In genomic region chr11:102046841-102047240, GRCh38 we compare ENCODE assay signal across 9 cellular contexts. TPM values are rescaled to one million over a fixed set of nuclear protein-coding genes. Genes with fewer than 3 reads are reported as not detected.
DNase-seq lines count a peak whose midpoint lies in the region; ATAC-seq and TF ChIP-seq lines count a peak whose summit lies in the region.
"Had no signal": no experiment of that assay in that cellular context is flagged by ENCODE, and none has a peak within 500 bp of the region (broad histone marks: within the 10 kb centered on the region; RNA-seq: fewer than 3 reads in every experiment).

No MANE protein-coding gene starts in this region.

- POLR2A ChIA-PET in CD4-positive, alpha-beta memory T cell (lab: Charles Lee; ENCODE audit: partially characterized antibody), result no interaction called here

- no peak overlapping the region for H3K27ac ChIP-seq in CD4-positive, alpha-beta memory T cell (ENCODE audit: low read depth, low read length)
- H3K27ac ChIP-seq in RWPE2 (ENCODE audit: poor library complexity, severe bottlenecking) (no peak overlapping the region), esophagus squamous epithelium (peak overlapping the region; percentile 58 to 78 (median 68))

- peaks cover 4 to 11% (median 7%) of the 10 kb centered on the region in 4 donors for H3K4me1 Mint-ChIP-seq in CD4-positive, alpha-beta memory T cell
- peaks cover 9% of the 10 kb centered on the region for H3K4me1 Mint-ChIP-seq in osteocyte (ENCODE audit: unreplicated experiment)

- no peaks in the 10 kb centered on the region for H3K27me3 ChIP-seq in CD4-positive, alpha-beta memory T cell (ENCODE audit: insufficient read depth, low read length)
- H3K27me3 ChIP-seq in RWPE2 (ENCODE audit: insufficient read depth, poor library complexity, severe bottlenecking), result no peaks in the 10 kb centered on the region
- peaks cover 0 to 17% (median 0%) of the 10 kb centered on the region in 4 donors for H3K27me3 ChIP-seq in esophagus squamous epithelium

- H3K27ac Mint-ChIP-seq in CD4-positive, alpha-beta memory T cell, result no peak overlapping the region
- H3K27ac Mint-ChIP-seq in osteocyte (ENCODE audit: unreplicated experiment), result peak overlapping the region; percentile 95

- CTCF ChIA-PET in CD4-positive, alpha-beta memory T cell (lab: Charles Lee; ENCODE audit: partially characterized antibody), result no interaction called here

- H3K36me3 Mint-ChIP-seq in CD4-positive, alpha-beta memory T cell, result no peaks in the 10 kb centered on the region
- no peaks in the 10 kb centered on the region for H3K36me3 Mint-ChIP-seq in osteocyte (ENCODE audit: unreplicated experiment)

- TF ChIP-seq CTCF in RWPE2 (IDR thresholded peaks at IDR 0.05; ENCODE audit: poor library complexity, severe bottlenecking), result no peak
- no peak for TF ChIP-seq CTCF in esophagus squamous epithelium (IDR thresholded peaks at IDR 0.05)
- TF ChIP-seq CTCF in osteocyte (IDR thresholded peaks at IDR 0.05), result no peak

- peaks cover 11% of the 10 kb centered on the region for H3K4me1 ChIP-seq in CD4-positive, alpha-beta memory T cell (ENCODE audit: insufficient read depth, low read length)
- H3K4me1 ChIP-seq in RWPE2 (ENCODE audit: insufficient read depth, poor library complexity, severe bottlenecking) (no peaks in the 10 kb centered on the region), esophagus squamous epithelium (peaks cover 0 to 17% (median 0%) of the 10 kb centered on the region in 3 donors)

- no peak for TF ChIP-seq POLR2A in esophagus squamous epithelium (IDR thresholded peaks at IDR 0.05)

- DNase-seq in CD4-positive, alpha-beta memory T cell, result no peak
- DNase-seq in RWPE2 (ENCODE audit: low spot score) (no peak), esophagus squamous epithelium (lab: John Stamatoyannopoulos, UW) (no peak), osteocyte (ENCODE audit: extremely low spot score, unreplicated experiment) (no peak), NCI-H69 (lab: John Stamatoyannopoulos, UW) (no peak), NCI-H2171 treated with DMSO at 0.1 percent for 48 hours (lab: John Stamatoyannopoulos, UW) (no peak)
- DNase-seq in activated CD4-positive, alpha-beta T cell treated with anti-CD3 and anti-CD28 coated beads for 4 hours, result no peak
- DNase-seq in activated CD8-positive, alpha-beta memory T cell treated with anti-CD3 and anti-CD28 coated beads, Interleukin-2, amount 50 U/mL, for 4 hours, result no peak
- DNase-seq: SHP77 had no signal

- peak overlapping the region; percentile 60 to 81 (median 75) for H3K4me3 Mint-ChIP-seq in CD4-positive, alpha-beta memory T cell
- peak overlapping the region; percentile 85 for H3K4me3 Mint-ChIP-seq in osteocyte (ENCODE audit: unreplicated experiment)

- peaks cover 0 to 8% (median 0%) of the 10 kb centered on the region in 8 donors for H3K9me3 Mint-ChIP-seq in CD4-positive, alpha-beta memory T cell
- no peaks in the 10 kb centered on the region for H3K9me3 Mint-ChIP-seq in osteocyte (ENCODE audit: unreplicated experiment)

- H3K4me3 ChIP-seq in CD4-positive, alpha-beta memory T cell (ENCODE audit: low read length in 2 of 2), result no peak overlapping the region
- H3K4me3 ChIP-seq in RWPE2 (ENCODE audit: severe bottlenecking), result peak overlapping the region; percentile 45
- peak overlapping the region; percentile 45 to 72 (median 64) for H3K4me3 ChIP-seq in esophagus squamous epithelium

- H3K9me3 ChIP-seq in CD4-positive, alpha-beta memory T cell (ENCODE audit: control insufficient read depth in 1 of 2, low read length in 2 of 2), result no peaks in the 10 kb centered on the region
- H3K9me3 ChIP-seq in RWPE2 (ENCODE audit: severe bottlenecking), result no peaks in the 10 kb centered on the region
- H3K9me3 ChIP-seq in esophagus squamous epithelium, result no peaks in the 10 kb centered on the region

- peaks cover 21 to 27% of the 10 kb centered on the region in 2 donors for H3K27me3 Mint-ChIP-seq in CD4-positive, alpha-beta memory T cell
- H3K27me3 Mint-ChIP-seq in osteocyte (ENCODE audit: unreplicated experiment), result no peaks in the 10 kb centered on the region

- no peaks in the 10 kb centered on the region for H3K36me3 ChIP-seq in CD4-positive, alpha-beta memory T cell (ENCODE audit: insufficient read depth, low read length)
- H3K36me3 ChIP-seq in RWPE2 (ENCODE audit: low read depth) (0 out of 2 replicates have a peak, but pooled peaks cover 4% of the 10 kb centered on the region), esophagus squamous epithelium (no peaks in the 10 kb centered on the region)

- intact Hi-C loops in CD4-positive, alpha-beta memory T cell (cut with micrococcal nuclease), result no loop called here
- intact Hi-C loops in esophagus squamous epithelium (cut with DNase I), result no loop called here

- 28 to 29% methylated on average over 4 of the region's 4 CpGs for WGBS in esophagus squamous epithelium, 2 donors

- no peak for ATAC-seq in RWPE2 (ENCODE audit: low read depth)

RNA-seq across cellular contexts. Expression of gene CFAP300, which starts 0.4 kb away (rescaled TPM):
- not detected for total RNA-seq in CD4-positive, alpha-beta memory T cell
- not detected for polyA plus RNA-seq in CD4-positive, alpha-beta memory T cell
- 1 to 10 TPM in 2 of 4 donors, under 1 TPM in 2; 0.31 to 2.9 (median 1.6) TPM for total RNA-seq in esophagus squamous epithelium
- total RNA-seq in osteocyte, result 3.1 and 4.9 TPM in 2 replicates

Comparison
In these comparisons a context has a peak if more than half of its experiments do, and no peak if none do; other contexts are left out.
1. H3K27ac ChIP-seq: peak in esophagus squamous epithelium (4 of 4); none in CD4-positive, alpha-beta memory T cell (single experiment) and RWPE2 (single experiment).
2. H3K4me3 ChIP-seq: peak in RWPE2 (single experiment) and esophagus squamous epithelium (4 of 4); none in CD4-positive, alpha-beta memory T cell (0 of 2).